ENCODE assay signal across 8 cellular contexts in genomic region chr5:151252762-151253603, GRCh38. TPM values are rescaled to one million over a fixed set of nuclear protein-coding genes. Genes with fewer than 3 reads are reported as not detected.
DNase-seq lines count a peak whose midpoint lies in the region; ATAC-seq and TF ChIP-seq lines count a peak whose summit lies in the region.

Gene GM2A, plus strand, starts transcription at chr5:151253185. Its CDS starts 32 bp downstream, at chr5:151253217.

- peak within 1 kb of the TSS; percentile 98 for H3K4me2 ChIP-seq in PC-3 (ENCODE audit: low read length)

- intact Hi-C loops in PC-3 (cut with micrococcal nuclease), result loop anchor here (1.0 to 5.0 kb wide), 3 partner anchors 11 to 64 kb away; no protein-coding TSS in a partner anchor

- peak within 1 kb of the TSS; percentile 95 for H3K4me3 ChIP-seq in PC-3 (ENCODE audit: low read length)
- H3K4me3 ChIP-seq in epithelial cell of esophagus (ENCODE audit: low read length), result peak within 1 kb of the TSS; percentile 98
- H3K4me3 ChIP-seq in mononuclear cell (ENCODE audit: low read length), result peak within 1 kb of the TSS; percentile 82

- no peaks in the 10 kb centered on the region for H3K9me3 ChIP-seq in PC-3 (ENCODE audit: low read length)
- H3K9me3 ChIP-seq in mononuclear cell (ENCODE audit: low read depth, low read length), result no peaks in the 10 kb centered on the region

- H3K4me1 ChIP-seq in PC-3 (ENCODE audit: insufficient read depth, low read length), result peaks cover 32% of the 10 kb centered on the region
- H3K4me1 ChIP-seq in mononuclear cell (ENCODE audit: insufficient read depth, low read length), result peaks cover 63% of the 10 kb centered on the region

- peak within 1 kb of the TSS; percentile 77 for H3K9ac ChIP-seq in PC-3 (ENCODE audit: low read length)

- peaks cover 42% of the 10 kb centered on the region for H3K79me2 ChIP-seq in PC-3 (ENCODE audit: low read length)

- CTCF ChIA-PET in PC-3 (lab: Charles Lee), result interaction anchor here (0.6 to 2.2 kb wide), 14 partner anchors 14 to 474 kb away, joined by 3 to 18 read pairs (median 4); partner anchors contain the start of genes ANXA6, CCDC69 and SMIM3

- TSS peak; percentile 73 for BruUV-seq in PC-3 (replicated peaks; lab: Mats Ljungman, UMichigan)

- H3F3A ChIP-seq in PC-3 (ENCODE audit: low read length, unreplicated experiment), result peaks cover 10% of the 10 kb centered on the region

- TF ChIP-seq CTCF in PC-3 (conservative IDR thresholded peaks at IDR 0.05; ENCODE audit: low read depth, low read length) (no peak), epithelial cell of esophagus (IDR thresholded peaks at IDR 0.05; ENCODE audit: insufficient read depth, low read depth, low read length, missing control alignments) (no peak)

- H3K27me3 ChIP-seq in PC-3 (ENCODE audit: low read length) (no peaks in the 10 kb centered on the region), mononuclear cell (ENCODE audit: insufficient read depth, low read length) (no peaks in the 10 kb centered on the region)

- peak within 1 kb of the TSS; percentile 25 for H3K27ac ChIP-seq in PC-3 (ENCODE audit: low read length)

- peak within 1 kb of the TSS; percentile 95 for H2AFZ ChIP-seq in PC-3 (ENCODE audit: low read length)

- H3K9me2 ChIP-seq in PC-3 (replicated peaks; ENCODE audit: low read length), result no peaks in the 10 kb centered on the region

- ATAC-seq in GM21576 (IDR thresholded peaks at IDR 0.05; ENCODE audit: unreplicated experiment), result peak; percentile 79
- ATAC-seq in PC-3, result peak; percentile 94

- no peaks in the 10 kb centered on the region for H3K36me3 ChIP-seq in PC-3 (ENCODE audit: low read depth, low read length)

- peak; percentile 99 for DNase-seq in DMS114 treated with DMSO at 0.1 percent for 48 hours (lab: John Stamatoyannopoulos, UW; ENCODE audit: unreplicated experiment)
- peak; percentile 99 for DNase-seq in PC-3
- DNase-seq in activated T-cell treated with anti-CD3 and anti-CD28 coated beads for 48 hours (ENCODE audit: low read depth), result peak; percentile 96
- peak; percentile 100 for DNase-seq in epithelial cell of esophagus (ENCODE audit: low read depth)
- DNase-seq in stimulated activated CD8-positive, alpha-beta memory T cell treated with anti-CD3 and anti-CD28 coated beads, Interleukin-4, amount 100 ng/mL, for 1 hour (ENCODE audit: low read depth in 2 of 2, low spot score in 1 of 2), result peak; percentile 96

- no peak for TF ChIP-seq RAD21 in Ishikawa (IDR thresholded peaks at IDR 0.05; ENCODE audit: low read depth)

- no peak for TF ChIP-seq EP300 in Ishikawa (IDR thresholded peaks at IDR 0.05; ENCODE audit: borderline replicate concordance)

- H4K20me1 ChIP-seq in PC-3 (ENCODE audit: low read length), result no peaks in the 10 kb centered on the region

- POLR2A ChIA-PET in PC-3 (lab: Charles Lee; ENCODE audit: unreplicated experiment), result interaction anchor here (0.5 to 1.0 kb wide), 8 partner anchors 11 to 552 kb away, joined by 3 to 15 read pairs (median 5); partner anchors contain the start of gene RBM22

TF ChIP-seq in Ishikawa, 13 proteins besides CTCF, POLR2A, EP300 and RAD21:
- TF ChIP-seq CEBPB (IDR thresholded peaks at IDR 0.05), result peak; percentile 76
- TF ChIP-seq YY1 (IDR thresholded peaks at IDR 0.05; ENCODE audit: low read depth), result no peak
- TF ChIP-seq TCF12 (IDR thresholded peaks at IDR 0.05; ENCODE audit: low read depth), result no peak
- TF ChIP-seq TEAD4 (IDR thresholded peaks at IDR 0.05), result no peak
- TF ChIP-seq, protein P1, sequence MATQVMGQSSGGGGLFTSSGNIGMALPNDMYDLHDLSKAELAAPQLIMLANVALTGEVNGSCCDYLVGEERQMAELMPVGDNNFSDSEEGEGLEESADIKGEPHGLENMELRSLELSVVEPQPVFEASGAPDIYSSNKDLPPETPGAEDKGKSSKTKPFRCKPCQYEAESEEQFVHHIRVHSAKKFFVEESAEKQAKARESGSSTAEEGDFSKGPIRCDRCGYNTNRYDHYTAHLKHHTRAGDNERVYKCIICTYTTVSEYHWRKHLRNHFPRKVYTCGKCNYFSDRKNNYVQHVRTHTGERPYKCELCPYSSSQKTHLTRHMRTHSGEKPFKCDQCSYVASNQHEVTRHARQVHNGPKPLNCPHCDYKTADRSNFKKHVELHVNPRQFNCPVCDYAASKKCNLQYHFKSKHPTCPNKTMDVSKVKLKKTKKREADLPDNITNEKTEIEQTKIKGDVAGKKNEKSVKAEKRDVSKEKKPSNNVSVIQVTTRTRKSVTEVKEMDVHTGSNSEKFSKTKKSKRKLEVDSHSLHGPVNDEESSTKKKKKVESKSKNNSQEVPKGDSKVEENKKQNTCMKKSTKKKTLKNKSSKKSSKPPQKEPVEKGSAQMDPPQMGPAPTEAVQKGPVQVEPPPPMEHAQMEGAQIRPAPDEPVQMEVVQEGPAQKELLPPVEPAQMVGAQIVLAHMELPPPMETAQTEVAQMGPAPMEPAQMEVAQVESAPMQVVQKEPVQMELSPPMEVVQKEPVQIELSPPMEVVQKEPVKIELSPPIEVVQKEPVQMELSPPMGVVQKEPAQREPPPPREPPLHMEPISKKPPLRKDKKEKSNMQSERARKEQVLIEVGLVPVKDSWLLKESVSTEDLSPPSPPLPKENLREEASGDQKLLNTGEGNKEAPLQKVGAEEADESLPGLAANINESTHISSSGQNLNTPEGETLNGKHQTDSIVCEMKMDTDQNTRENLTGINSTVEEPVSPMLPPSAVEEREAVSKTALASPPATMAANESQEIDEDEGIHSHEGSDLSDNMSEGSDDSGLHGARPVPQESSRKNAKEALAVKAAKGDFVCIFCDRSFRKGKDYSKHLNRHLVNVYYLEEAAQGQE (IDR thresholded peaks at IDR 0.05; ENCODE audit: low read depth), result no peak
- TF ChIP-seq TAF1 (IDR thresholded peaks at IDR 0.05; ENCODE audit: low read depth), result peak; percentile 11; the same call in 1 of the 2 replicates
- TF ChIP-seq, protein P2, sequence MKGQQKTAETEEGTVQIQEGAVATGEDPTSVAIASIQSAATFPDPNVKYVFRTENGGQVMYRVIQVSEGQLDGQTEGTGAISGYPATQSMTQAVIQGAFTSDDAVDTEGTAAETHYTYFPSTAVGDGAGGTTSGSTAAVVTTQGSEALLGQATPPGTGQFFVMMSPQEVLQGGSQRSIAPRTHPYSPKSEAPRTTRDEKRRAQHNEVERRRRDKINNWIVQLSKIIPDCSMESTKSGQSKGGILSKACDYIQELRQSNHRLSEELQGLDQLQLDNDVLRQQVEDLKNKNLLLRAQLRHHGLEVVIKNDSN (IDR thresholded peaks at IDR 0.05), result peak; percentile 65
- TF ChIP-seq FOXM1 (IDR thresholded peaks at IDR 0.05; ENCODE audit: borderline replicate concordance, low read depth), result no peak
- peak; percentile 57; the same call in 1 of the 2 replicates for TF ChIP-seq ZBTB7A (IDR thresholded peaks at IDR 0.05; ENCODE audit: low read depth)
- no peak for TF ChIP-seq NFIC (IDR thresholded peaks at IDR 0.05)
- TF ChIP-seq MAX (IDR thresholded peaks at IDR 0.05), result peak; percentile 46
- TF ChIP-seq EGR1 (IDR thresholded peaks at IDR 0.05), result peak; percentile 85
- TF ChIP-seq CREB1 (IDR thresholded peaks at IDR 0.05; ENCODE audit: low read depth), result no peak

RNA-seq across cellular contexts. Expression of gene GM2A, which starts in this region (rescaled TPM):
- 78.3 and 90.2 TPM in 2 replicates for total RNA-seq in PC-3 (2014; rRNA removed)
- total RNA-seq in mononuclear cell, result 38.9 TPM

Comparison
In these comparisons a context has a peak if more than half of its experiments do, and no peak if none do; other contexts are left out.
1. Peak in every context shown above with its lines: DNase-seq, ATAC-seq, H3K4me3 ChIP-seq and H3K27ac ChIP-seq.